In the genomic region with DNA sequence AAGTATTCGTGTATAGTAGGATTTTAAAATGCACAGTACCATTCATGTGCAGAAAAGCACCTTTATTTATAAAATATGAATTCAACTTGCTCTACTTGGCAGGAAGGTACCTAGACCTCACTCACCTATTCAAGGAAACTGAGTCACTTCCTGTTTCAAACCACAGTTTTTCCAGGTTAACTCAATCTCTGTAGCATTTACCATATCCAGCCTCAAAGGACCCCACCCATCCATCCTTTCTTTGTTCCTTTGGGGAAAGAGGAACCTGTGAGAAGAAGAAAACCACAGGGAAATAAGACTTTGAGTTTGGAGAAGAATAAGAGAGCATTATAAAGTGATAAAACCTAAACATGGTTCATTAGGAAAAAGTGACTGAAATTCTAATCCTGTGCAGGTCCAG, we compare ENCODE assay signal across 16 cellular contexts.
"Had no signal": no experiment of that assay in that cellular context is flagged by ENCODE, and none has a peak within 500 bp of the region (broad histone marks: within the 10 kb centered on the region; RNA-seq: fewer than 3 reads in every experiment).

No MANE protein-coding gene starts in this region.

- H3K9me3 ChIP-seq: ascending aorta, colonic mucosa, lower lobe of right lung, neutrophil had no signal

- H3K4me3 Mint-ChIP-seq: activated CD4-positive, alpha-beta T cell treated with anti-CD3 and anti-CD28 coated beads, Interleukin-2, amount 10 ng/mL, durations not matched to agents 7 days and 5 days; naive B cell; T-helper 2 cell treated with Interferon-gamma antibody and Interleukin-4, amounts not matched to agents 5 μg/mL and 100 μg/mL, for 36 hours; type B pancreatic cell had no signal

- H3K27ac Mint-ChIP-seq: activated CD4-positive, alpha-beta T cell treated with anti-CD3 and anti-CD28 coated beads, Interleukin-2, amount 10 ng/mL, durations not matched to agents 7 days and 5 days; T-helper 2 cell treated with Interferon-gamma antibody and Interleukin-4, amounts not matched to agents 5 μg/mL and 100 μg/mL, for 36 hours; type B pancreatic cell had no signal

- H3K27me3 Mint-ChIP-seq: activated CD4-positive, alpha-beta T cell treated with anti-CD3 and anti-CD28 coated beads, Interleukin-2, amount 10 ng/mL, durations not matched to agents 7 days and 5 days; naive B cell; type B pancreatic cell had no signal

- H3K27me3 ChIP-seq: ascending aorta, colonic mucosa, neutrophil had no signal

- H3K4me3 ChIP-seq: ascending aorta, colonic mucosa, lower lobe of right lung had no signal

- DNase-seq: activated CD4-positive, alpha-beta T cell treated with anti-CD3 and anti-CD28 coated beads, Interleukin-2, amount 10 ng/mL, durations not matched to agents 7 days and 5 days; activated naive CD4-positive, alpha-beta T cell treated with Interleukin-2 at 50 U/mL for 16 hours; caudate nucleus; colonic mucosa; foreskin fibroblast; glutamatergic neuron; naive B cell; small intestine; stimulated activated CD4-positive, alpha-beta T cell treated with anti-CD3 and anti-CD28 coated beads, Interleukin-4, amount 100 ng/mL, for 4 hours; stimulated activated CD8-positive, alpha-beta memory T cell treated with anti-CD3 and anti-CD28 coated beads, Interleukin-4, amount 100 ng/mL, for 48 hours; stimulated activated naive CD8-positive, alpha-beta T cell treated with anti-CD3 and anti-CD28 coated beads, Interleukin-15, Interleukin-2, amounts not matched to agents 100 U/mL and 50 U/mL, for 24 hours had no signal

- H3K36me3 Mint-ChIP-seq: naive B cell had no signal

- H3K9me3 Mint-ChIP-seq: activated CD4-positive, alpha-beta T cell treated with anti-CD3 and anti-CD28 coated beads, Interleukin-2, amount 10 ng/mL, durations not matched to agents 7 days and 5 days; T-helper 2 cell treated with Interferon-gamma antibody and Interleukin-4, amounts not matched to agents 5 μg/mL and 100 μg/mL, for 36 hours had no signal

- H3K27ac ChIP-seq: colonic mucosa, lower lobe of right lung, neutrophil had no signal

- H3K4me1 ChIP-seq: ascending aorta, colonic mucosa, lower lobe of right lung had no signal

- H3K4me1 Mint-ChIP-seq: naive B cell had no signal

- ATAC-seq: stimulated activated naive CD8-positive, alpha-beta T cell treated with anti-CD3 and anti-CD28 coated beads, Interleukin-15, Interleukin-2, amounts not matched to agents 100 U/mL and 50 U/mL, for 24 hours had no signal

- H3K36me3 ChIP-seq: ascending aorta, colonic mucosa, lower lobe of right lung, neutrophil had no signal
